Comparison of ENCODE assay signal across 8 cellular contexts in the genomic region with DNA sequence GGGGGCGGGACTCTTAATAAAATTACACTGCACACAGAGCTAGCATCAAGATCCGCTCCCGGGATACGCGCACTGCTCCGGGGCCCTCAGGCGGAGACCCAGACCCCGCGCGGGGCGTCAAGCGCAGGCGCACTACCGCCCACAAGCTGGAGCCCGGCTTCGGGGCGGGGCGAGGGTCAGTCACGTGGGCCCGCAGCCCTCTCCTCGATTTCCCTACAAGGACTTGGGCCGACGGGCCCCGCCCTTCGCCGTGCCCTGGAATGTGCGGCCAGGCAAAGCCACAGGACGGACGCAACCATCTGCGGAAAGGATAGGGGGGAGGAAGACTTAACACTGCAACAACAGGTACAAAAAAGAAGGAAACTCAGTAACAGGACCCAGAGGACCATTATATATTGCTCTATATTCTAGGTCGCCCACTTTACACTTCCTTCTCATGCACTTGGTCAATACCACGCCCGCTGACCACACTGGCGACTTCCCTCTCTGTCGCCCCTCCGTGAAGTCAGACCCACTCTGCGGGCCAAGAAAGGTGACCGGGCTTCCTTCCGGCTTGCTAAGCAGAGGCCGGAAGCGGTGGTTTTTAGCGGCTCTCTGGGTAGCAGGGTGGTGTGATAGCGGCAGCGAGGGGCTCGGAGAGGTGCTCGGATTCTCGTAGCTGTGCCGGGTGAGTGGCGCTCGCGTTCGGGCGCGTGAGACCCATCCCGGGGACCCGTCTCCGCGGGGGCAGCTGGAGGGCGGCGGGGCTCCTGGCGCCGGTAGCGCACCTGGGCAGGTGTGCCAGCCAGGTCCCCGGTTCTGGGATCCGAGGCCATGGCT. TPM values are rescaled to one million over a fixed set of nuclear protein-coding genes. Genes with fewer than 3 reads are reported as not detected.
DNase-seq lines count a peak whose midpoint lies in the region; ATAC-seq and TF ChIP-seq lines count a peak whose summit lies in the region.

A gene (plus strand): TSS at position 559 of the 819 bp plus-strand sequence. CDS start 5,447 bp downstream, outside the sequence.

- in situ Hi-C loops in SK-MEL-5 (cut with HindIII; ENCODE audit: low pct_unique_long_range_greater_than_20kb, low sequenced_read_pairs): no loop called here

- POLR2A ChIA-PET in HEK293T (lab: Yijun Ruan, JAX): interaction anchor here (0.6 to 2.0 kb wide), 5 partner anchors 8 to 109 kb away, joined by 3 to 9 read pairs (median 3); a partner anchor contains a TSS

- peak; percentile 99 for DNase-seq in GF-D8 (lab: John Stamatoyannopoulos, UW)
- peak; percentile 89 for DNase-seq in HEK293T (ENCODE audit: extremely low spot score)
- peak; percentile 97 for DNase-seq in MV-4-11 (lab: John Stamatoyannopoulos, UW)
- DNase-seq in SK-MEL-5 (ENCODE audit: low read depth, low spot score): peak; percentile 96
- DNase-seq in activated naive CD4-positive, alpha-beta T cell treated with Interleukin-2 at 50 U/mL for 16 hours: peak; percentile 94
- DNase-seq in foreskin keratinocyte: peak; percentile 95 to 97

- peak within 1 kb of the TSS; percentile 79 to 99 (median 98) for H3K9ac ChIP-seq in subcutaneous abdominal adipose tissue (ENCODE audit: low read length in 5 of 5)

- H3K9me3 ChIP-seq in neuron (ENCODE audit: low read length): peaks cover 3% of the 10 kb centered on the region
- no peaks in the 10 kb centered on the region for H3K9me3 ChIP-seq in subcutaneous abdominal adipose tissue (ENCODE audit: control insufficient read depth in 5 of 5, low read length in 5 of 5)

- peak within 1 kb of the TSS; percentile 100 for H3K4me3 ChIP-seq in neuron (ENCODE audit: low read length)
- H3K4me3 ChIP-seq in subcutaneous abdominal adipose tissue (ENCODE audit: low read depth in 1 of 5, low read length in 5 of 5): peak within 1 kb of the TSS; percentile 85 to 97 (median 94)

- peak within 1 kb of the TSS; percentile 55 for H2AFZ ChIP-seq in neuron (ENCODE audit: low read depth, low read length)

- CTCF ChIA-PET in HEK293T (lab: Yijun Ruan, JAX): no interaction called here

- peak; percentile 87 for ATAC-seq in foreskin keratinocyte

- no peak for TF ChIP-seq CTCF in foreskin keratinocyte (conservative IDR thresholded peaks at IDR 0.05)

- H3K36me3 ChIP-seq in neuron (ENCODE audit: insufficient read depth, low read length): peaks cover 11% of the 10 kb centered on the region
- H3K36me3 ChIP-seq in subcutaneous abdominal adipose tissue (ENCODE audit: control insufficient read depth in 5 of 5, insufficient read depth in 5 of 5, low read length in 5 of 5): no peaks in the 10 kb centered on the region

- H3K27me3 ChIP-seq in foreskin keratinocyte (no peaks in the 10 kb centered on the region), neuron (ENCODE audit: insufficient read depth, low read length) (no peaks in the 10 kb centered on the region), subcutaneous abdominal adipose tissue (ENCODE audit: control insufficient read depth in 5 of 5, insufficient read depth in 4 of 5, low read length in 5 of 5) (no peaks in the 10 kb centered on the region)

- H3K27ac ChIP-seq in foreskin keratinocyte (peak within 1 kb of the TSS; percentile 69), subcutaneous abdominal adipose tissue (ENCODE audit: low read depth, low read length) (peak within 1 kb of the TSS; percentile 99)

- H3K4me1 ChIP-seq in foreskin keratinocyte (peaks cover 26% of the 10 kb centered on the region), neuron (ENCODE audit: insufficient read depth, low read length) (peaks cover 11% of the 10 kb centered on the region), subcutaneous abdominal adipose tissue (ENCODE audit: control insufficient read depth in 5 of 5, insufficient read depth in 5 of 5, low read length in 5 of 5) (peaks cover 6 to 71% (median 65%) of the 10 kb centered on the region in 5 donors)

TF ChIP-seq in HEK293T, 16 proteins besides CTCF, POLR2A, EP300 and RAD21:
- TF ChIP-seq LEF1 (IDR thresholded peaks at IDR 0.05; ENCODE audit: borderline replicate concordance) (no peak), SP1 (IDR thresholded peaks at IDR 0.05) (no peak), TARDBP (IDR thresholded peaks at IDR 0.05) (0 out of 2 replicates have a peak, but pooled peaks have one; percentile 9), ELF4 (IDR thresholded peaks at IDR 0.05) (peak; percentile 69), BHLHE40 (IDR thresholded peaks at IDR 0.05; ENCODE audit: borderline replicate concordance) (peak; percentile 85), FOXM1 (IDR thresholded peaks at IDR 0.05; ENCODE audit: borderline replicate concordance) (peak; percentile 82)

RNA-seq across cellular contexts. Expression of the gene that starts here (rescaled TPM):
- total RNA-seq in SK-MEL-5 (2014; rRNA removed; shearing (Covaris generic)): 528 and 560 TPM in 2 replicates
- polyA plus RNA-seq in SK-MEL-5 (2015; cell fraction: cytosol; rRNA removed): 168 and 198 TPM in 2 replicates
- polyA plus RNA-seq in SK-MEL-5 (2015; cell fraction: nucleus; rRNA removed): 68.9 and 97.1 TPM in 2 replicates
- total RNA-seq in foreskin keratinocyte: 549 and 551 TPM in 2 replicates
- 617 and 641 TPM in 2 replicates for polyA plus RNA-seq in foreskin keratinocyte

Comparison
In these comparisons a context has a peak if more than half of its experiments do, and no peak if none do; other contexts are left out.
1. Peak in every context shown above with its lines: DNase-seq, ATAC-seq, H3K4me3 ChIP-seq and H3K27ac ChIP-seq.